ENCODE assay signal across 8 cellular contexts in genomic region chr7:44921607-44922350, GRCh38. TPM values are rescaled to one million over a fixed set of nuclear protein-coding genes. Genes with fewer than 3 reads are reported as not detected.
DNase-seq lines count a peak whose midpoint lies in the region; ATAC-seq, FAIRE-seq and TF ChIP-seq lines count a peak whose summit lies in the region.

No MANE protein-coding gene starts in this region.

- CTCF ChIA-PET in activated B cell treated with CpG ODN at 0.5 μM for 24 hours (lab: Charles Lee), result interaction anchor here (1.0 to 4.8 kb wide), 10 partner anchors 40 to 345 kb away, joined by 3 to 37 read pairs (median 4); partner anchors contain the start of gene H2AZ2

- no peaks in the 10 kb centered on the region for H3K9me3 Mint-ChIP-seq in activated B cell treated with CpG ODN at 0.5 μM for 24 hours

- peaks cover 3% of the 10 kb centered on the region for H3K4me1 Mint-ChIP-seq in activated B cell treated with CpG ODN at 0.5 μM for 24 hours

- ATAC-seq in HG03025 (IDR thresholded peaks at IDR 0.05; ENCODE audit: low FRiP score, unreplicated experiment), result peak; percentile 51
- peak; percentile 98 for ATAC-seq in activated B cell treated with CpG ODN at 0.5 μM for 24 hours (ENCODE audit: low read depth)
- no peak for ATAC-seq in GM18861 (IDR thresholded peaks at IDR 0.05; ENCODE audit: unreplicated experiment)

- TF ChIP-seq POLR2A in GM12891 (IDR thresholded peaks at IDR 0.05; ENCODE audit: low read depth, low read length), result no peak

- DNase-seq in GM12891 (ENCODE audit: insufficient read length, low spot score) (peak; percentile 77), NCI-H2196 (lab: John Stamatoyannopoulos, UW; ENCODE audit: unreplicated experiment) (peak; percentile 86), activated B cell treated with CpG ODN at 0.5 μM for 24 hours (peak; percentile 89), T47D (ENCODE audit: low read depth in 1 of 2, low spot score in 1 of 2) (peak; percentile 67 to 96), iris pigment epithelial cell (ENCODE audit: low read depth) (peak; percentile 66)
- DNase-seq in stimulated activated CD4-positive, alpha-beta T cell treated with anti-CD3 and anti-CD28 coated beads, Interleukin-15, amount 100 ng/mL, for 48 hours (ENCODE audit: low read depth in 2 of 2), result peak; percentile 93 to 95

- H3K27me3 Mint-ChIP-seq in activated B cell treated with CpG ODN at 0.5 μM for 24 hours, result no peaks in the 10 kb centered on the region

- POLR2A ChIA-PET in activated B cell treated with CpG ODN at 0.5 μM for 24 hours (lab: Charles Lee), result interaction anchor here (0.6 kb wide), 1 partner anchor 64 kb away, joined by 3 read pairs; no protein-coding TSS in a partner anchor

- peak; percentile 97 for FAIRE-seq in GM12891 (lab: Jason Lieb, UNC)

- in situ Hi-C loops in T47D (cut with HindIII; ENCODE audit: low pct_unique_long_range_greater_than_20kb, low sequenced_read_pairs), result no loop called here

- no peak for TF ChIP-seq CTCF in activated B cell treated with CpG ODN at 0.5 μM for 24 hours (IDR thresholded peaks at IDR 0.05)

- no peaks in the 10 kb centered on the region for H3K36me3 Mint-ChIP-seq in activated B cell treated with CpG ODN at 0.5 μM for 24 hours (ENCODE audit: low read depth)

- no peak overlapping the region for H3K4me3 Mint-ChIP-seq in activated B cell treated with CpG ODN at 0.5 μM for 24 hours

- intact Hi-C loops in activated B cell treated with CpG ODN at 0.5 μM for 24 hours (cut with micrococcal nuclease), result loop anchor here (1.0 to 2.0 kb wide), 6 partner anchors 37 to 680 kb away; partner anchors contain the start of genes PPIA and PURB

- H3K27ac Mint-ChIP-seq in activated B cell treated with CpG ODN at 0.5 μM for 24 hours, result no peak overlapping the region

TF ChIP-seq in GM12891, 5 proteins besides CTCF, POLR2A, EP300 and RAD21:
- TF ChIP-seq POU2F2 (IDR thresholded peaks at IDR 0.05; ENCODE audit: low read depth, low read length) (no peak), SPI1 (IDR thresholded peaks at IDR 0.05; ENCODE audit: low read depth, low read length) (no peak), PAX5 (IDR thresholded peaks at IDR 0.05; ENCODE audit: insufficient read depth, low read length, severe bottlenecking) (no peak), TAF1 (IDR thresholded peaks at IDR 0.05; ENCODE audit: low read depth, low read length) (no peak), POLR2AphosphoS5 (IDR thresholded peaks at IDR 0.05; ENCODE audit: low read depth, low read length) (no peak)

RNA-seq across cellular contexts. Expression of gene PURB, which starts 36.4 kb away (rescaled TPM):
- 6.8 TPM for polyA plus RNA-seq in GM12891 (2012; ENCODE audit: low read depth, missing spikeins)
- 21.3 and 23.8 TPM in 2 replicates for total RNA-seq in activated B cell treated with CpG ODN at 0.5 μM for 24 hours

RNA-seq across cellular contexts. Expression of gene MYO1G, which starts 57.0 kb away (rescaled TPM):
- 203 TPM for polyA plus RNA-seq in GM12891 (2012; ENCODE audit: low read depth, missing spikeins)
- total RNA-seq in activated B cell treated with CpG ODN at 0.5 μM for 24 hours, result 143 and 154 TPM in 2 replicates
